1 cellular context compared by ENCODE assay signal in genomic region chr6:73580247-73581149, GRCh38.
TF ChIP-seq lines count a peak whose summit lies in the region.

No MANE protein-coding gene starts in this region.

TF ChIP-seq in HepG2, 621 proteins besides CTCF, POLR2A, EP300 and RAD21 (continued from another document and continues in another):
- TF ChIP-seq ZNF282 (IDR thresholded peaks at IDR 0.05; ENCODE audit: partially characterized antibody) (no peak), GMEB2 (CRISPR knock-in tag; IDR thresholded peaks at IDR 0.05; ENCODE audit: low read depth) (no peak), ZKSCAN8 (CRISPR knock-in tag; IDR thresholded peaks at IDR 0.05; ENCODE audit: borderline replicate concordance) (peak; percentile 86; the same call in 1 of the 2 replicates), CSRNP1 (CRISPR knock-in tag; IDR thresholded peaks at IDR 0.05) (no peak), MBD4 (IDR thresholded peaks at IDR 0.05; ENCODE audit: borderline replicate concordance, low read length) (no peak), TFDP2 (CRISPR knock-in tag; IDR thresholded peaks at IDR 0.05) (no peak), ARNT2 (CRISPR knock-in tag; IDR thresholded peaks at IDR 0.05; ENCODE audit: low read depth) (no peak), MATR3 (CRISPR knock-in tag; IDR thresholded peaks at IDR 0.05) (no peak), DZIP1 (CRISPR knock-in tag; IDR thresholded peaks at IDR 0.05) (no peak), FOXK1 (CRISPR knock-in tag; IDR thresholded peaks at IDR 0.05; ENCODE audit: borderline replicate concordance, low read depth) (peak; percentile 32; the same call in 1 of the 2 replicates), ZNF737 (CRISPR knock-in tag; IDR thresholded peaks at IDR 0.05; ENCODE audit: borderline replicate concordance) (no peak), RBFOX2 (IDR thresholded peaks at IDR 0.05; ENCODE audit: low read depth, low read length) (no peak), ELF4 (CRISPR knock-in tag; IDR thresholded peaks at IDR 0.05; ENCODE audit: borderline replicate concordance) (no peak), HNRNPH1 (optimal IDR thresholded peaks at IDR 0.05; ENCODE audit: low read depth, low read length) (no peak), ZMYM3 (CRISPR knock-in tag; IDR thresholded peaks at IDR 0.05) (no peak), ZSCAN21 (CRISPR knock-in tag; IDR thresholded peaks at IDR 0.05; ENCODE audit: borderline replicate concordance) (no peak), TEAD3 (CRISPR knock-in tag; optimal IDR thresholded peaks at IDR 0.05; ENCODE audit: borderline replicate concordance) (peak; percentile 84), MXI1 (IDR thresholded peaks at IDR 0.05; ENCODE audit: borderline replicate concordance, low read depth, low read length) (no peak), ZNF101 (CRISPR knock-in tag; IDR thresholded peaks at IDR 0.05; ENCODE audit: borderline replicate concordance, low read depth) (no peak), JUNB (CRISPR knock-in tag; IDR thresholded peaks at IDR 0.05; ENCODE audit: borderline replicate concordance) (peak; percentile 74; the same call in 1 of the 2 replicates), HDAC2 (CRISPR knock-in tag; IDR thresholded peaks at IDR 0.05) (no peak), NFYB (CRISPR knock-in tag; IDR thresholded peaks at IDR 0.05) (no peak), ZNF468 (CRISPR knock-in tag; IDR thresholded peaks at IDR 0.05) (no peak), FIP1L1 (IDR thresholded peaks at IDR 0.05; ENCODE audit: borderline replicate concordance, insufficient read depth, low read depth, low read length) (no peak), FOXM1 (CRISPR knock-in tag; IDR thresholded peaks at IDR 0.05) (no peak), LRRFIP1 (CRISPR knock-in tag; conservative IDR thresholded peaks at IDR 0.05) (no peak), ZNF780A (CRISPR knock-in tag; IDR thresholded peaks at IDR 0.05) (no peak), HINFP (CRISPR knock-in tag; IDR thresholded peaks at IDR 0.05; ENCODE audit: low read depth) (no peak), AHDC1 (CRISPR knock-in tag; IDR thresholded peaks at IDR 0.05; ENCODE audit: borderline replicate concordance) (peak; percentile 35; the same call in 1 of the 2 replicates), ZFP90 (CRISPR knock-in tag; IDR thresholded peaks at IDR 0.05; ENCODE audit: borderline replicate concordance) (no peak), DDIT3 (CRISPR knock-in tag; IDR thresholded peaks at IDR 0.05) (no peak), DNMT1 (CRISPR knock-in tag; IDR thresholded peaks at IDR 0.05) (no peak)
